In genomic region chr17:80426671-80427326, GRCh38 we compare ENCODE assay signal across 8 cellular contexts. TPM values are rescaled to one million over a fixed set of nuclear protein-coding genes. Genes with fewer than 3 reads are reported as not detected.
DNase-seq lines count a peak whose midpoint lies in the region; ATAC-seq and TF ChIP-seq lines count a peak whose summit lies in the region.

No MANE protein-coding gene starts in this region.

- H3K27me3 Mint-ChIP-seq in CD4-positive, alpha-beta memory T cell: no peaks in the 10 kb centered on the region
- peaks cover 13% of the 10 kb centered on the region for H3K27me3 Mint-ChIP-seq in GM23338 (ENCODE audit: insufficient read depth, low read depth, poor library complexity)

- peak; percentile 83 to 87 (median 86) for DNase-seq in CD4-positive, alpha-beta memory T cell
- peak; percentile 90 for DNase-seq in GM23338 (ENCODE audit: low spot score)
- DNase-seq in NCI-H1930 (lab: John Stamatoyannopoulos, UW): peak; percentile 51 to 71
- peak; percentile 77 for DNase-seq in UCSD-AML1 (lab: John Stamatoyannopoulos, UW; ENCODE audit: unreplicated experiment)
- peak; percentile 40 for DNase-seq in astrocyte of the spinal cord (ENCODE audit: low read depth, low spot score)
- peak; percentile 46 for DNase-seq in iPS DF 4.7 (ENCODE audit: extremely low read depth, low spot score)
- DNase-seq in stimulated activated CD4-positive, alpha-beta T cell treated with anti-CD3 and anti-CD28 coated beads, Interleukin-12 subunit alpha, Interleukin-12 subunit beta, amount 100 ng/mL, for 4 hours: peak; percentile 86

- POLR2A ChIA-PET in CD4-positive, alpha-beta memory T cell (lab: Charles Lee; ENCODE audit: partially characterized antibody): interaction anchor here (0.8 to 1.8 kb wide), 5 partner anchors 13 to 554 kb away, joined by 3 to 8 read pairs (median 4); no protein-coding TSS in a partner anchor

- peaks cover 0 to 2% (median 0%) of the 10 kb centered on the region in 8 donors for H3K9me3 Mint-ChIP-seq in CD4-positive, alpha-beta memory T cell
- H3K9me3 Mint-ChIP-seq in GM23338: no peaks in the 10 kb centered on the region

- H3F3A ChIP-seq in GM23338 (replicated peaks; ENCODE audit: low read depth): no peaks in the 10 kb centered on the region

- H3K79me2 ChIP-seq in GM23338 (replicated peaks; ENCODE audit: insufficient read depth): no peaks in the 10 kb centered on the region

- TF ChIP-seq CTCF in GM23338 (conservative IDR thresholded peaks at IDR 0.05; ENCODE audit: low read depth in 2 of 2): peak; percentile 85 to 99
- TF ChIP-seq CTCF in astrocyte of the spinal cord (IDR thresholded peaks at IDR 0.05; ENCODE audit: low read depth, low read length): peak; percentile 95

- no peak overlapping the region for H3K4me3 ChIP-seq in CD4-positive, alpha-beta memory T cell (ENCODE audit: low read length in 2 of 2)
- H3K4me3 ChIP-seq in GM23338 (no peak overlapping the region), astrocyte of the spinal cord (ENCODE audit: low read depth, low read length) (no peak overlapping the region)

- intact Hi-C loops in CD4-positive, alpha-beta memory T cell (cut with micrococcal nuclease): loop anchor here (1.0 kb wide), 4 partner anchors 149 to 555 kb away; no protein-coding TSS in a partner anchor

- H3K4me1 ChIP-seq in CD4-positive, alpha-beta memory T cell (ENCODE audit: insufficient read depth, low read length): peaks cover 13% of the 10 kb centered on the region
- H3K4me1 ChIP-seq in GM23338 (ENCODE audit: insufficient read depth): no peaks in the 10 kb centered on the region

- ATAC-seq in GM23338: peak; percentile 93
- no peak for ATAC-seq in GM18519 (IDR thresholded peaks at IDR 0.05; ENCODE audit: low FRiP score, unreplicated experiment)

- no peak overlapping the region for H3K4me3 Mint-ChIP-seq in CD4-positive, alpha-beta memory T cell
- no peak overlapping the region for H3K4me3 Mint-ChIP-seq in GM23338

- CTCF ChIA-PET in CD4-positive, alpha-beta memory T cell (lab: Charles Lee; ENCODE audit: partially characterized antibody): interaction anchor here (0.6 to 3.5 kb wide), 26 partner anchors 9 to 718 kb away, joined by 3 to 23 read pairs (median 4); partner anchors contain the start of gene CHMP6

- peak overlapping the region in 4 of 7 donors; percentile 47 to 80 (median 68) for H3K27ac Mint-ChIP-seq in CD4-positive, alpha-beta memory T cell
- no peak overlapping the region for H3K27ac Mint-ChIP-seq in GM23338

- H3K36me3 ChIP-seq in CD4-positive, alpha-beta memory T cell (ENCODE audit: insufficient read depth, low read length): no peaks in the 10 kb centered on the region
- no peaks in the 10 kb centered on the region for H3K36me3 ChIP-seq in GM23338 (ENCODE audit: insufficient read depth)

- in situ Hi-C loops in astrocyte of the spinal cord (cut with HindIII; ENCODE audit: low sequenced_read_pairs): no loop called here

- no peak overlapping the region for H3K4me2 ChIP-seq in GM23338

- no peaks in the 10 kb centered on the region for H3K36me3 Mint-ChIP-seq in CD4-positive, alpha-beta memory T cell
- no peaks in the 10 kb centered on the region; the same call in 2 of the 3 replicates for H3K36me3 Mint-ChIP-seq in GM23338 (ENCODE audit: low read depth)

- H3K9me2 ChIP-seq in GM23338 (ENCODE audit: insufficient read depth): no peaks in the 10 kb centered on the region

- H4K20me1 ChIP-seq in GM23338 (replicated peaks; ENCODE audit: insufficient read depth): no peaks in the 10 kb centered on the region

- no peaks in the 10 kb centered on the region for H3K9me3 ChIP-seq in CD4-positive, alpha-beta memory T cell (ENCODE audit: control insufficient read depth in 1 of 2, low read length in 2 of 2)

- H2AFZ ChIP-seq in GM23338: peak overlapping the region; percentile 81; the same call in 1 of the 2 replicates

- H3K27ac ChIP-seq in CD4-positive, alpha-beta memory T cell (ENCODE audit: low read depth, low read length): no peak overlapping the region
- H3K27ac ChIP-seq in GM23338 (ENCODE audit: low read depth): no peak overlapping the region

- no peaks in the 10 kb centered on the region for H3K27me3 ChIP-seq in CD4-positive, alpha-beta memory T cell (ENCODE audit: insufficient read depth, low read length)
- H3K27me3 ChIP-seq in GM23338 (ENCODE audit: insufficient read depth): no peaks in the 10 kb centered on the region

- peaks cover 4 to 13% (median 9%) of the 10 kb centered on the region in 4 donors for H3K4me1 Mint-ChIP-seq in CD4-positive, alpha-beta memory T cell
- peaks cover 4% of the 10 kb centered on the region; the same call in 2 of the 3 replicates for H3K4me1 Mint-ChIP-seq in GM23338

TF ChIP-seq in GM23338, 12 proteins besides CTCF, POLR2A, EP300 and RAD21 (continues in another document):
- no peak for TF ChIP-seq JUNB (IDR thresholded peaks at IDR 0.05; ENCODE audit: unreplicated experiment)
- no peak for TF ChIP-seq EZH2 (IDR thresholded peaks at IDR 0.05; ENCODE audit: low read depth, unreplicated experiment)
- no peak for TF ChIP-seq CREB1 (CRISPR knock-in tag; IDR thresholded peaks at IDR 0.05; ENCODE audit: low read depth)
- TF ChIP-seq ZNF114 (CRISPR knock-in tag; IDR thresholded peaks at IDR 0.05): no peak
- TF ChIP-seq ZNF331 (CRISPR knock-in tag; IDR thresholded peaks at IDR 0.05; ENCODE audit: low read depth): no peak
- no peak for TF ChIP-seq POLR2AphosphoS5 (IDR thresholded peaks at IDR 0.05; ENCODE audit: low read depth)
- no peak for TF ChIP-seq ETS1 (IDR thresholded peaks at IDR 0.05)
- no peak for TF ChIP-seq NANOG (IDR thresholded peaks at IDR 0.05; ENCODE audit: borderline replicate concordance)
- TF ChIP-seq STAT1 (IDR thresholded peaks at IDR 0.05; ENCODE audit: unreplicated experiment): no peak
- TF ChIP-seq EZH2phosphoT487 (IDR thresholded peaks at IDR 0.05; ENCODE audit: unreplicated experiment): no peak
- no peak for TF ChIP-seq REST (IDR thresholded peaks at IDR 0.05; ENCODE audit: unreplicated experiment)

RNA-seq across cellular contexts. Expression of gene ENDOV, which starts 11.8 kb away (rescaled TPM):
- 10 to 100 TPM; 20.1 to 25.5 TPM for total RNA-seq in CD4-positive, alpha-beta memory T cell
- polyA plus RNA-seq in CD4-positive, alpha-beta memory T cell: 10 to 100 TPM; 10.1 to 15.5 TPM
- 10.2 and 11.5 TPM in 2 replicates for total RNA-seq in GM23338 (2014; rRNA removed; shearing (Covaris generic))
- 16.0 and 16.1 TPM in 2 replicates for polyA plus RNA-seq in GM23338 (2016; fragmentation: Nextera tagmentation; extraction: Ambion mirVana)

RNA-seq across cellular contexts. Expression of gene NPTX1, which starts 49.6 kb away (rescaled TPM):
- total RNA-seq in CD4-positive, alpha-beta memory T cell: not detected
- polyA plus RNA-seq in CD4-positive, alpha-beta memory T cell: under 1 TPM in 1 of 2 donors, not detected in 1; 0.38 TPM
- 20.1 and 20.5 TPM in 2 replicates for total RNA-seq in GM23338 (2014; rRNA removed; shearing (Covaris generic))
- polyA plus RNA-seq in GM23338 (2016; fragmentation: Nextera tagmentation; extraction: Ambion mirVana): 3.4 and 4.1 TPM in 2 replicates

Comparison
In these comparisons a context has a peak if more than half of its experiments do, and no peak if none do; other contexts are left out.
1. DNase-seq: peak in every context shown above with its lines; median percentile 90 in GM23338; 86 in CD4-positive, alpha-beta memory T cell; 86 in stimulated activated CD4-positive, alpha-beta T cell treated with anti-CD3 and anti-CD28 coated beads, Interleukin-12 subunit alpha, Interleukin-12 subunit beta, amount 100 ng/mL, for 4 hours; 77 in UCSD-AML1; 61 in NCI-H1930; 46 in iPS DF 4.7; 40 in astrocyte of the spinal cord.
2. RNA of gene NPTX1, which starts 49.6 kb away (total RNA-seq): 20.1 to 20.5 TPM in GM23338; not detected in CD4-positive, alpha-beta memory T cell; every median in the first group is over 10 times any median in the second.